Comparison of ENCODE assay signal across 11 cellular contexts in genomic region chr9:33229359-33230120, GRCh38. TPM values are rescaled to one million over a fixed set of nuclear protein-coding genes. Genes with fewer than 3 reads are reported as not detected.
DNase-seq lines count a peak whose midpoint lies in the region; ATAC-seq and TF ChIP-seq lines count a peak whose summit lies in the region.
"Had no signal": no experiment of that assay in that cellular context is flagged by ENCODE, and none has a peak within 500 bp of the region (broad histone marks: within the 10 kb centered on the region; RNA-seq: fewer than 3 reads in every experiment).

No MANE protein-coding gene starts in this region.

- H3K9me2 ChIP-seq in Loucy (replicated peaks; ENCODE audit: low read depth, low read length) = no peaks in the 10 kb centered on the region

- H3K27me3 ChIP-seq in Loucy (ENCODE audit: insufficient read depth, low read length, poor library complexity, severe bottlenecking) = no peaks in the 10 kb centered on the region

- TF ChIP-seq CTCF in Loucy (conservative IDR thresholded peaks at IDR 0.05; ENCODE audit: low read length) (peak; percentile 65), endothelial cell (IDR thresholded peaks at IDR 0.05; ENCODE audit: unreplicated experiment) (no peak)

- H3K36me3 Mint-ChIP-seq in activated T-cell treated with anti-CD3 and anti-CD28 coated beads, Interleukin-2, amount 50 U/mL, for 72 hours (ENCODE audit: insufficient read depth in 2 of 2) = no peaks in the 10 kb centered on the region
- peaks cover 7% of the 10 kb centered on the region for H3K36me3 Mint-ChIP-seq in endothelial cell (ENCODE audit: low read depth, unreplicated experiment)
- H3K36me3 Mint-ChIP-seq: immature natural killer cell had no signal

- intact Hi-C loops in left colon (cut with DNase I, micrococcal nuclease) = no loop called here

- H3K4me2 ChIP-seq in Loucy (ENCODE audit: low read depth, low read length, poor library complexity, severe bottlenecking) = no peak overlapping the region

- H3K9me3 Mint-ChIP-seq in activated T-cell treated with anti-CD3 and anti-CD28 coated beads, Interleukin-2, amount 50 U/mL, for 72 hours = no peaks in the 10 kb centered on the region
- no peaks in the 10 kb centered on the region for H3K9me3 Mint-ChIP-seq in endothelial cell (ENCODE audit: unreplicated experiment)
- H3K9me3 Mint-ChIP-seq: immature natural killer cell had no signal

- no peak overlapping the region for H3K4me3 ChIP-seq in Loucy (ENCODE audit: low read length, poor library complexity, severe bottlenecking)

- no peak overlapping the region for H3K9ac ChIP-seq in Loucy (ENCODE audit: low read depth, low read length, poor library complexity, severe bottlenecking)

- 0 out of 2 replicates have a peak overlapping the region, but pooled peaks have one; percentile 59 for H2AFZ ChIP-seq in Loucy (ENCODE audit: low read length)

- no peaks in the 10 kb centered on the region for H3K27me3 Mint-ChIP-seq in activated T-cell treated with anti-CD3 and anti-CD28 coated beads, Interleukin-2, amount 50 U/mL, for 72 hours (ENCODE audit: low read depth)
- peaks cover 7% of the 10 kb centered on the region for H3K27me3 Mint-ChIP-seq in endothelial cell (ENCODE audit: unreplicated experiment)

- H3K79me2 ChIP-seq in Loucy (ENCODE audit: insufficient read depth, low read length) = no peaks in the 10 kb centered on the region

- in situ Hi-C loops in Caki2 (cut with HindIII; ENCODE audit: low pct_unique_long_range_greater_than_20kb, low sequenced_read_pairs) = no loop called here

- H3F3A ChIP-seq in Loucy (ENCODE audit: low read depth) = no peaks in the 10 kb centered on the region

- H3K36me3 ChIP-seq in Loucy (ENCODE audit: insufficient read depth, low read length) = no peaks in the 10 kb centered on the region

- peaks cover 4% of the 10 kb centered on the region for H3K4me1 ChIP-seq in Loucy (ENCODE audit: insufficient read depth, low read length, poor library complexity, severe bottlenecking)

- H3K9me3 ChIP-seq in Loucy (ENCODE audit: insufficient read depth, low read depth, low read length) = no peaks in the 10 kb centered on the region

- peaks cover 19% of the 10 kb centered on the region for H3K4me1 Mint-ChIP-seq in activated T-cell treated with anti-CD3 and anti-CD28 coated beads, Interleukin-2, amount 50 U/mL, for 72 hours (ENCODE audit: low read depth)
- peaks cover 11% of the 10 kb centered on the region for H3K4me1 Mint-ChIP-seq in endothelial cell (ENCODE audit: unreplicated experiment)

- H3K4me3 Mint-ChIP-seq in activated T-cell treated with anti-CD3 and anti-CD28 coated beads, Interleukin-2, amount 50 U/mL, for 72 hours = no peak overlapping the region
- no peak overlapping the region for H3K4me3 Mint-ChIP-seq in endothelial cell (ENCODE audit: unreplicated experiment)
- H3K4me3 Mint-ChIP-seq: immature natural killer cell had no signal

- DNase-seq in Caki2 (ENCODE audit: low read depth) (peak; percentile 81), RPMI8226 (peak; percentile 88), left colon (peak; percentile 93 to 97), amygdala (lab: John Stamatoyannopoulos, UW) (no peak), endothelial cell (ENCODE audit: low spot score) (no peak)
- no peak for DNase-seq in activated T-cell treated with anti-CD3 and anti-CD28 coated beads, Interleukin-2, amount 50 U/mL, for 72 hours
- DNase-seq: central memory CD4-positive, alpha-beta T cell; immature natural killer cell had no signal

- no peak overlapping the region for H3K27ac Mint-ChIP-seq in activated T-cell treated with anti-CD3 and anti-CD28 coated beads, Interleukin-2, amount 50 U/mL, for 72 hours
- no peak overlapping the region for H3K27ac Mint-ChIP-seq in endothelial cell (ENCODE audit: unreplicated experiment)
- H3K27ac Mint-ChIP-seq: immature natural killer cell had no signal

- ATAC-seq in left colon = peak; percentile 81
- no peak for ATAC-seq in HG02885 (IDR thresholded peaks at IDR 0.05; ENCODE audit: poor library complexity, unreplicated experiment)
- ATAC-seq in activated T-cell treated with anti-CD3 and anti-CD28 coated beads, Interleukin-2, amount 50 U/mL, for 72 hours (replicated peaks in 1 of 2) = no peak

- H4K20me1 ChIP-seq in Loucy (ENCODE audit: insufficient read depth, low read length, poor library complexity, severe bottlenecking) = no peaks in the 10 kb centered on the region

RNA-seq across cellular contexts. Expression of gene SPINK4, which starts 10.4 kb away (rescaled TPM):
- not detected in 2 replicates for total RNA-seq in Caki2 (2014; rRNA removed; shearing (Covaris generic); ENCODE audit: low replicate concordance)
- 100 to 1,000 TPM in 1 of 2 donors, 10 to 100 TPM in 1; 13.9 to 146 TPM for total RNA-seq in left colon
- not detected for total RNA-seq in activated T-cell treated with anti-CD3 and anti-CD28 coated beads, Interleukin-2, amount 50 U/mL, for 72 hours
- total RNA-seq in endothelial cell (ENCODE audit: unreplicated experiment) = not detected
- total RNA-seq: LHCN-M2 had no signal

RNA-seq across cellular contexts. Expression of gene BAG1, which starts 35.0 kb away (rescaled TPM):
- total RNA-seq in Caki2 (2014; rRNA removed; shearing (Covaris generic); ENCODE audit: low replicate concordance) = 27.7 and 47.2 TPM in 2 replicates
- 100 to 1,000 TPM; 159 to 163 TPM for total RNA-seq in left colon
- 10 to 100 TPM; 52.5 to 60.3 TPM for total RNA-seq in activated T-cell treated with anti-CD3 and anti-CD28 coated beads, Interleukin-2, amount 50 U/mL, for 72 hours
- total RNA-seq in endothelial cell (ENCODE audit: unreplicated experiment) = 61.5 TPM

RNA-seq across cellular contexts. Expression of gene CHMP5, which starts 35.3 kb away (rescaled TPM):
- total RNA-seq in Caki2 (2014; rRNA removed; shearing (Covaris generic); ENCODE audit: low replicate concordance) = 87.3 and 121 TPM in 2 replicates
- total RNA-seq in left colon (100 to 1,000 TPM in 1 of 2 donors, 10 to 100 TPM in 1; 81.0 to 106 TPM), endothelial cell (ENCODE audit: unreplicated experiment) (88.7 TPM)
- 100 to 1,000 TPM in 1 of 2 donors, 10 to 100 TPM in 1; 76.5 to 112 TPM for total RNA-seq in activated T-cell treated with anti-CD3 and anti-CD28 coated beads, Interleukin-2, amount 50 U/mL, for 72 hours

Comparison
In these comparisons a context has a peak if more than half of its experiments do, and no peak if none do; other contexts are left out.
1. DNase-seq: peak in Caki2 (single experiment), RPMI8226 (single experiment) and left colon (2 of 2); none in activated T-cell treated with anti-CD3 and anti-CD28 coated beads, Interleukin-2, amount 50 U/mL, for 72 hours (0 of 2), amygdala (0 of 56) and endothelial cell (single experiment).
2. RNA of gene SPINK4, which starts 10.4 kb away (total RNA-seq): 13.9 to 146 TPM in left colon; not detected in Caki2, not detected in activated T-cell treated with anti-CD3 and anti-CD28 coated beads, Interleukin-2, amount 50 U/mL, for 72 hours and not detected in endothelial cell (single experiment); every median in the first group is over 10 times any median in the second.